Comparison of ENCODE assay signal across 1 cellular context in genomic region chr17:66627985-66628384, GRCh38.
TF ChIP-seq lines count a peak whose summit lies in the region.

No MANE protein-coding gene starts in this region.

TF ChIP-seq in IMR-90, 13 proteins besides CTCF, POLR2A, EP300 and RAD21:
- TF ChIP-seq CEBPB (IDR thresholded peaks at IDR 0.05; ENCODE audit: low read depth, low read length) (0 out of 2 replicates have a peak, but pooled peaks have one; percentile 15), RCOR1 (IDR thresholded peaks at IDR 0.05; ENCODE audit: insufficient replicate concordance, low read length) (no peak)
